ENCODE assay signal across 1 cellular context in the genomic region with DNA sequence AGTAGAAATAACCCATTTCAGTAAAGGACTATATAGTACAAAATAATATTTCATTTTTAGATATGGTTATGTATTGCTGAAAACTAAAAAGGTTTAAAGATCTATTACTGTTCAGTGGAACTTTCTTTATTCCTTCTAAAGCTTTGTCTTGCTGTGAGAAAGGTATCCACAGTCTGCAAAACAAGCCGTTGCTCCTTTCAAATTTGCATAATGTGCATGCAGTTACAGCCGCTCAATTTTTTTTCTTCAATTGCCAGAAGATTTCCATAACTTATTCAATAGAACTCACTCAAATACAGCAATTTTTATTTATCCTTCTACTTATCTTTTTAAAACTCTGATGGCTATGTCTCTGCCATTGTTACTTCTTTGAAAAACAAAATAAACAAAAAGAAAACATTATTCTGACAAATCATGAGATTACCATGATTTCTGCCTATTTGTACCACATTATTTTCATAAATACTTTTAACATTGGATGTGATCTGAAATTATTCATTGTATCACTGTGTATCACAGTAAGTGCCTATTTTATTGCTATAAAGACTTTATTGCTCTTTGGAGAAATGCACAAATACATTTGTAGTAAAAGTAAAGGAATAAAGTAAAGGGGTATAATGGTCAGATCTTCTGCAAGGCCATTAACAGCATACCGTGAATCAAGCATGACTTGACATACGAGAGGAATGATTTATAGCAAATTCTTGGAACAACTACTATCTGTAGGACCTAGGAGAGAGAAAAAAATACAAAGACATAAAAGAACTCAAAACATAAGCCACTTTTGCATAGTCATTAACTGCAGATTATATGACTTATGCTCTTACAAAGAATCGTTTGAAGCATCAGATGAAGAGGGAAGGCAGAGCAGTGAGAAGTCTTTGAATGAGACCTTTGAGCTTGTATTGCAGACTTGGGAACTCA.
TF ChIP-seq lines count a peak whose summit lies in the region.

No MANE protein-coding gene starts in this region.

TF ChIP-seq in K562, 482 proteins besides CTCF, POLR2A, EP300 and RAD21 (continues in another document):
- TF ChIP-seq GATAD2B (IDR thresholded peaks at IDR 0.05; ENCODE audit: borderline replicate concordance) (peak; percentile 89; the same call in 1 of the 2 replicates), HOMEZ (CRISPR knock-in tag; IDR thresholded peaks at IDR 0.05) (no peak), ZNF23 (CRISPR knock-in tag; IDR thresholded peaks at IDR 0.05) (0 out of 2 replicates have a peak, but pooled peaks have one; percentile 7), SMARCA5 (IDR thresholded peaks at IDR 0.05) (no peak), ZNF274 (IDR thresholded peaks at IDR 0.05; ENCODE audit: borderline replicate concordance, low read depth, low read length) (no peak), ZNF12 (CRISPR knock-in tag; IDR thresholded peaks at IDR 0.05) (no peak), OTX1 (CRISPR knock-in tag; IDR thresholded peaks at IDR 0.05) (no peak), PRDM10 (IDR thresholded peaks at IDR 0.05; ENCODE audit: partially characterized antibody) (no peak), ZEB2 (IDR thresholded peaks at IDR 0.05) (peak; percentile 78), RAD51 (IDR thresholded peaks at IDR 0.05; ENCODE audit: borderline replicate concordance, low read depth) (0 out of 2 replicates have a peak, but pooled peaks have one; percentile 6), POLR2H (tag; IDR thresholded peaks at IDR 0.05; ENCODE audit: low read depth) (peak; percentile 63), RBBP5 (IDR thresholded peaks at IDR 0.05; ENCODE audit: borderline replicate concordance, insufficient read depth, low read length, poor library complexity, severe bottlenecking) (no peak), PRPF4 (IDR thresholded peaks at IDR 0.05; ENCODE audit: insufficient read depth, low read depth, low read length, poor library complexity, severe bottlenecking) (no peak), ILK (tag; IDR thresholded peaks at IDR 0.05; ENCODE audit: borderline replicate concordance, low read depth) (no peak), ZNF707 (CRISPR knock-in tag; conservative IDR thresholded peaks at IDR 0.05) (no peak), GTF2F1 (IDR thresholded peaks at IDR 0.05; ENCODE audit: low read depth, low read length) (no peak), ZNF3 (CRISPR knock-in tag; IDR thresholded peaks at IDR 0.05) (no peak), LCOR (CRISPR knock-in tag; IDR thresholded peaks at IDR 0.05) (no peak), THRB (CRISPR knock-in tag; conservative IDR thresholded peaks at IDR 0.05) (no peak), ZHX1 (conservative IDR thresholded peaks at IDR 0.05; ENCODE audit: low read length) (no peak), ZNF316 (IDR thresholded peaks at IDR 0.05) (peak; percentile 98), FOXO4 (CRISPR knock-in tag; IDR thresholded peaks at IDR 0.05) (no peak), RBFOX2 (IDR thresholded peaks at IDR 0.05; ENCODE audit: low read depth, low read length) (peak; percentile 62), UBTF (IDR thresholded peaks at IDR 0.05; ENCODE audit: borderline replicate concordance in 1 of 2, low read depth in 2 of 2, low read length in 2 of 2) (no peak), ZNF217 (CRISPR knock-in tag; IDR thresholded peaks at IDR 0.05) (no peak), ZBTB49 (CRISPR knock-in tag; IDR thresholded peaks at IDR 0.05; ENCODE audit: borderline replicate concordance) (no peak), HIVEP1 (CRISPR knock-in tag; IDR thresholded peaks at IDR 0.05) (no peak), RFX5 (IDR thresholded peaks at IDR 0.05; ENCODE audit: low read depth, low read length) (no peak), ZNF696 (CRISPR knock-in tag; conservative IDR thresholded peaks at IDR 0.05) (no peak), MEF2A (IDR thresholded peaks at IDR 0.05; ENCODE audit: control insufficient read depth, low read depth, low read length) (no peak), ZKSCAN8 (CRISPR knock-in tag; IDR thresholded peaks at IDR 0.05) (no peak), ILF3 (IDR thresholded peaks at IDR 0.05; ENCODE audit: borderline replicate concordance) (no peak), NR2C1 (IDR thresholded peaks at IDR 0.05) (0 out of 2 replicates have a peak, but pooled peaks have one; percentile 24), NR2C1 (tag; IDR thresholded peaks at IDR 0.05) (no peak), TARDBP (IDR thresholded peaks at IDR 0.05) (no peak), TRIM24 (IDR thresholded peaks at IDR 0.05) (peak; percentile 71 to 93; a peak in 3 of 4 replicates), POLR2AphosphoS5 (IDR thresholded peaks at IDR 0.05; ENCODE audit: control insufficient read depth, insufficient read depth, low read depth, low read length) (peak; percentile 24; the same call in 1 of the 2 replicates)
- TF ChIP-seq, protein P1, sequence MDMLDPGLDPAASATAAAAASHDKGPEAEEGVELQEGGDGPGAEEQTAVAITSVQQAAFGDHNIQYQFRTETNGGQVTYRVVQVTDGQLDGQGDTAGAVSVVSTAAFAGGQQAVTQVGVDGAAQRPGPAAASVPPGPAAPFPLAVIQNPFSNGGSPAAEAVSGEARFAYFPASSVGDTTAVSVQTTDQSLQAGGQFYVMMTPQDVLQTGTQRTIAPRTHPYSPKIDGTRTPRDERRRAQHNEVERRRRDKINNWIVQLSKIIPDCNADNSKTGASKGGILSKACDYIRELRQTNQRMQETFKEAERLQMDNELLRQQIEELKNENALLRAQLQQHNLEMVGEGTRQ (CRISPR knock-in tag; IDR thresholded peaks at IDR 0.05), result no peak
- TF ChIP-seq, protein P2, sequence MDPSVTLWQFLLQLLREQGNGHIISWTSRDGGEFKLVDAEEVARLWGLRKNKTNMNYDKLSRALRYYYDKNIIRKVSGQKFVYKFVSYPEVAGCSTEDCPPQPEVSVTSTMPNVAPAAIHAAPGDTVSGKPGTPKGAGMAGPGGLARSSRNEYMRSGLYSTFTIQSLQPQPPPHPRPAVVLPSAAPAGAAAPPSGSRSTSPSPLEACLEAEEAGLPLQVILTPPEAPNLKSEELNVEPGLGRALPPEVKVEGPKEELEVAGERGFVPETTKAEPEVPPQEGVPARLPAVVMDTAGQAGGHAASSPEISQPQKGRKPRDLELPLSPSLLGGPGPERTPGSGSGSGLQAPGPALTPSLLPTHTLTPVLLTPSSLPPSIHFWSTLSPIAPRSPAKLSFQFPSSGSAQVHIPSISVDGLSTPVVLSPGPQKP (CRISPR knock-in tag; IDR thresholded peaks at IDR 0.05), result no peak
- TF ChIP-seq, protein P3, sequence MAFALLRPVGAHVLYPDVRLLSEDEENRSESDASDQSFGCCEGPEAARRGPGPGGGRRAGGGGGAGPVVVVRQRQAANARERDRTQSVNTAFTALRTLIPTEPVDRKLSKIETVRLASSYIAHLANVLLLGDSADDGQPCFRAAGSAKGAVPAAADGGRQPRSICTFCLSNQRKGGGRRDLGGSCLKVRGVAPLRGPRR (CRISPR knock-in tag; IDR thresholded peaks at IDR 0.05), result no peak
